ENCODE assay signal across 8 cellular contexts in genomic region chr11:96506041-96506440, GRCh38.
"Had no signal": no experiment of that assay in that cellular context is flagged by ENCODE, and none has a peak within 500 bp of the region (broad histone marks: within the 10 kb centered on the region; RNA-seq: fewer than 3 reads in every experiment).

No MANE protein-coding gene starts in this region.

- H2AFZ ChIP-seq: GM23248 had no signal

- FAIRE-seq: HepG2 had no signal

- H3K36me3 ChIP-seq: HAP-1 had no signal

- H3K9me3 ChIP-seq: HAP-1 had no signal

- H3K4me1 ChIP-seq: HAP-1 had no signal

- DNase-seq: GM23248, GOT3, H7, HFFc6 had no signal

- H3K27ac ChIP-seq: GM23248, HL-60 had no signal

- ATAC-seq: HCT116, HepG2 had no signal

- H3K9ac ChIP-seq: GM23248 had no signal

- H3K4me3 ChIP-seq: GM23248, HAP-1 had no signal
